Comparison of ENCODE assay signal across 17 cellular contexts in the genomic region with DNA sequence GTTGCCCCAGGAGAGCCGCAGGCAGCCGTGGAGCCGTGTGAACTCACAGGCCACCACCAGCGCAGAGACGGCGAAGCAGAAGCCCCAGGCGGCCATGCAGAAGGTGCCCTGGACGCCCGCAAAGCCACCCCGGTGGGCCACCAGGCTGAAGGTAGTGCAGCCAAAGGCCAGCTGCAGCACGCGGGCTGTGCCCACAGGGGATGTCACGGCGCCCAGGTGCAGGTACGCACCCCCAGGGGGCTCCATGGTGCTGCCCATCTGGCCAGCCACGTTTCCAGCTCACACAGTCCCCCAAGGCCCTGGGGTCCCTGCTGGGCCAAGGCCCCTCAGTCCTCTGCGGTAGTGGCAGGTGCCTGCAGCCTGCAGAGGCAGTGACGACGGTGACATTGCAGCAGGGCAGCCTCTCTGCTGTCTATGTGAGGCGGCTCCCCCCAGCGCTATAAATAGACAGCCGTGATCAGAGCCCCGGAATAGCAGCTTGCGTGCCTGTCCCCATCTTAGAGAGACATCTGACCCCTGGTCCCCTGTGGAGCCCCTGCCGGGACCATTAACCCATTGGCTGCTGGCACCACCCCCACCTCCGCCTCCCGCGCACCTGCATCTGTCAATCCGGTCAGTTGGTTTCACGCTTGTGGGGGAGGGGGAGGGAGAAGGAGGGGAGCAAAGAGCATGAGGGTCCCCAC. TPM values are rescaled to one million over a fixed set of nuclear protein-coding genes. Genes with fewer than 3 reads are reported as not detected.
A peak's percentile ranks its signal among the peaks of the same experiment; 100 is the strongest.
DNase-seq lines count a peak whose midpoint lies in the region; ATAC-seq and TF ChIP-seq lines count a peak whose summit lies in the region.
"Had no signal": no experiment of that assay in that cellular context is flagged by ENCODE, and none has a peak within 500 bp of the region (broad histone marks: within the 10 kb centered on the region; RNA-seq: fewer than 3 reads in every experiment).

No MANE protein-coding gene starts in this region.

- H3K9me2 ChIP-seq in SU-DHL-6 (replicated peaks; ENCODE audit: insufficient read depth, low read length), result no peaks in the 10 kb centered on the region

- no peak overlapping the region for H3K4me3 Mint-ChIP-seq in activated CD8-positive, alpha-beta memory T cell treated with anti-CD3 and anti-CD28 coated beads, Interleukin-2, amount 10 ng/mL, durations not matched to agents 7 days and 5 days
- H3K4me3 Mint-ChIP-seq: activated CD4-positive, alpha-beta T cell treated with anti-CD3 and anti-CD28 coated beads, Interleukin-2, amount 10 ng/mL, durations not matched to agents 7 days and 5 days; activated naive CD4-positive, alpha-beta T cell treated with anti-CD3 and anti-CD28 coated beads, Interleukin-2, amount 10 ng/mL, durations not matched to agents 7 days and 5 days had no signal

- no peak overlapping the region for H3K27ac Mint-ChIP-seq in activated CD8-positive, alpha-beta memory T cell treated with anti-CD3 and anti-CD28 coated beads, Interleukin-2, amount 10 ng/mL, durations not matched to agents 7 days and 5 days
- H3K27ac Mint-ChIP-seq: activated CD4-positive, alpha-beta T cell treated with anti-CD3 and anti-CD28 coated beads, Interleukin-2, amount 10 ng/mL, durations not matched to agents 7 days and 5 days; activated naive CD4-positive, alpha-beta T cell treated with anti-CD3 and anti-CD28 coated beads, Interleukin-2, amount 10 ng/mL, durations not matched to agents 7 days and 5 days had no signal

- peak overlapping the region; percentile 63 for H3K4me2 ChIP-seq in SU-DHL-6 (ENCODE audit: low read depth, low read length, poor library complexity, severe bottlenecking)

- H3K9ac ChIP-seq in SU-DHL-6 (ENCODE audit: low read length), result peak overlapping the region; percentile 73

- WGBS in right cardiac atrium, result 42% methylated on average over 30 of the region's 30 CpGs

- no peaks in the 10 kb centered on the region for H4K20me1 ChIP-seq in SU-DHL-6 (ENCODE audit: low read depth, low read length)

- H3F3A ChIP-seq in SU-DHL-6 (ENCODE audit: insufficient read depth), result peaks cover 50% of the 10 kb centered on the region

- no peaks in the 10 kb centered on the region for H3K36me3 ChIP-seq in SU-DHL-6 (ENCODE audit: low read length)
- H3K36me3 ChIP-seq in upper lobe of right lung, result no peaks in the 10 kb centered on the region

- peaks cover 25% of the 10 kb centered on the region for H3K79me2 ChIP-seq in SU-DHL-6 (ENCODE audit: insufficient read depth, low read length)

- H3K9me3 ChIP-seq in SU-DHL-6 (ENCODE audit: insufficient read depth, low read length) (no peaks in the 10 kb centered on the region), right cardiac atrium (ENCODE audit: control insufficient read depth, low read length) (no peaks in the 10 kb centered on the region), upper lobe of right lung (no peaks in the 10 kb centered on the region)

- peaks cover 5% of the 10 kb centered on the region for H3K4me1 Mint-ChIP-seq in activated CD8-positive, alpha-beta memory T cell treated with anti-CD3 and anti-CD28 coated beads, Interleukin-2, amount 10 ng/mL, durations not matched to agents 7 days and 5 days

- no peaks in the 10 kb centered on the region for H3K4me1 ChIP-seq in right cardiac atrium (ENCODE audit: control insufficient read depth, insufficient read depth, low read length)
- H3K4me1 ChIP-seq in upper lobe of right lung, result peaks cover 9% of the 10 kb centered on the region

- H3K36me3 Mint-ChIP-seq in activated CD8-positive, alpha-beta memory T cell treated with anti-CD3 and anti-CD28 coated beads, Interleukin-2, amount 10 ng/mL, durations not matched to agents 7 days and 5 days, result no peaks in the 10 kb centered on the region
- H3K36me3 Mint-ChIP-seq: activated naive CD4-positive, alpha-beta T cell treated with anti-CD3 and anti-CD28 coated beads, Interleukin-2, amount 10 ng/mL, durations not matched to agents 7 days and 5 days had no signal

- H2AFZ ChIP-seq in SU-DHL-6 (ENCODE audit: low read depth, low read length, severe bottlenecking), result no peak overlapping the region

- peak overlapping the region; percentile 98 for H3K27ac ChIP-seq in SU-DHL-6 (ENCODE audit: low read depth, low read length)
- H3K27ac ChIP-seq in right cardiac atrium (ENCODE audit: low read length), result no peak overlapping the region
- H3K27ac ChIP-seq in upper lobe of right lung, result no peak overlapping the region

- H3K27me3 ChIP-seq in SU-DHL-6 (ENCODE audit: low read length), result no peaks in the 10 kb centered on the region
- no peaks in the 10 kb centered on the region for H3K27me3 ChIP-seq in right cardiac atrium (ENCODE audit: control insufficient read depth, insufficient read depth)
- H3K27me3 ChIP-seq in upper lobe of right lung, result peaks cover 12% of the 10 kb centered on the region

- CTCF ChIA-PET in activated CD8-positive, alpha-beta memory T cell treated with anti-CD3 and anti-CD28 coated beads, Interleukin-2, amount 10 ng/mL, durations not matched to agents 7 days and 5 days (lab: Charles Lee), result interaction anchor here (0.9 kb wide), 1 partner anchor 14 kb away, joined by 4 read pairs; a partner anchor contains a TSS

- H3K27me3 Mint-ChIP-seq in activated CD8-positive, alpha-beta memory T cell treated with anti-CD3 and anti-CD28 coated beads, Interleukin-2, amount 10 ng/mL, durations not matched to agents 7 days and 5 days, result peaks cover 5% of the 10 kb centered on the region
- H3K27me3 Mint-ChIP-seq: activated CD4-positive, alpha-beta T cell treated with anti-CD3 and anti-CD28 coated beads, Interleukin-2, amount 10 ng/mL, durations not matched to agents 7 days and 5 days had no signal

- ATAC-seq in activated CD8-positive, alpha-beta memory T cell treated with anti-CD3 and anti-CD28 coated beads, Interleukin-2, amount 10 ng/mL, durations not matched to agents 7 days and 5 days, result no peak
- ATAC-seq in right cardiac atrium, result peak in 1 of 2 donors; percentile 16
- ATAC-seq in upper lobe of right lung, result no peak
- ATAC-seq in GM21619 (IDR thresholded peaks at IDR 0.05; ENCODE audit: unreplicated experiment), result no peak

- intact Hi-C loops in right cardiac atrium (cut with DNase I), result no loop called here
- intact Hi-C loops in upper lobe of right lung (cut with DNase I), result no loop called here

- TF ChIP-seq CTCF in SU-DHL-6 (IDR thresholded peaks at IDR 0.05; ENCODE audit: insufficient read depth, low read length, poor library complexity, severe bottlenecking) (no peak), upper lobe of right lung (IDR thresholded peaks at IDR 0.05) (no peak)

- H3K9me3 Mint-ChIP-seq in activated CD8-positive, alpha-beta memory T cell treated with anti-CD3 and anti-CD28 coated beads, Interleukin-2, amount 10 ng/mL, durations not matched to agents 7 days and 5 days (ENCODE audit: low read depth), result no peaks in the 10 kb centered on the region
- H3K9me3 Mint-ChIP-seq: activated CD4-positive, alpha-beta T cell treated with anti-CD3 and anti-CD28 coated beads, Interleukin-2, amount 10 ng/mL, durations not matched to agents 7 days and 5 days; activated naive CD4-positive, alpha-beta T cell treated with anti-CD3 and anti-CD28 coated beads, Interleukin-2, amount 10 ng/mL, durations not matched to agents 7 days and 5 days had no signal

- H3K4me3 ChIP-seq in SU-DHL-6 (ENCODE audit: insufficient read depth, low read length, poor library complexity, severe bottlenecking), result peak overlapping the region; percentile 54
- H3K4me3 ChIP-seq in right cardiac atrium (ENCODE audit: low read length), result peak overlapping the region; percentile 50
- H3K4me3 ChIP-seq in upper lobe of right lung, result no peak overlapping the region

- DNase-seq in activated CD8-positive, alpha-beta memory T cell treated with anti-CD3 and anti-CD28 coated beads, Interleukin-2, amount 50 U/mL, for 4 hours, result peak; percentile 15
- no peak for DNase-seq in activated CD8-positive, alpha-beta memory T cell treated with anti-CD3 and anti-CD28 coated beads, Interleukin-2, amount 10 ng/mL, durations not matched to agents 7 days and 5 days
- DNase-seq in right cardiac atrium, result peak in 2 of 3 donors; percentile 60 to 66
- DNase-seq in upper lobe of right lung, result peak; percentile 64
- no peak for DNase-seq in NCI-H187 treated with DMSO at 0.1 percent for 48 hours (lab: John Stamatoyannopoulos, UW)
- no peak for DNase-seq in stimulated activated CD4-positive, alpha-beta T cell treated with anti-CD3 and anti-CD28 coated beads, Interleukin-4, amount 100 ng/mL, for 1 hour
- DNase-seq: activated CD4-positive, alpha-beta T cell treated with anti-CD3 and anti-CD28 coated beads, Interleukin-2, amount 10 ng/mL, durations not matched to agents 7 days and 5 days; activated naive CD4-positive, alpha-beta T cell treated with anti-CD3 and anti-CD28 coated beads, Interleukin-2, amount 10 ng/mL, durations not matched to agents 7 days and 5 days; central memory CD4-positive, alpha-beta T cell; DMS153; NCI-H1105; stimulated activated naive CD4-positive, alpha-beta T cell; T-helper 1 cell had no signal

RNA-seq across cellular contexts. Expression of a gene that starts 4.5 kb away (rescaled TPM):
- 10 to 100 TPM; 27.7 to 61.7 TPM for total RNA-seq in activated CD8-positive, alpha-beta memory T cell treated with anti-CD3 and anti-CD28 coated beads, Interleukin-2, amount 10 ng/mL, durations not matched to agents 7 days and 5 days
- total RNA-seq in right cardiac atrium (1 to 10 TPM; 2.7 to 8.5 (median 6.7) TPM), upper lobe of right lung (19.0 TPM)
- 4.3 TPM for polyA plus RNA-seq in right cardiac atrium

RNA-seq across cellular contexts. Expression of a gene that starts 5.4 kb away (rescaled TPM):
- total RNA-seq in activated CD8-positive, alpha-beta memory T cell treated with anti-CD3 and anti-CD28 coated beads, Interleukin-2, amount 10 ng/mL, durations not matched to agents 7 days and 5 days, result not detected
- total RNA-seq in right cardiac atrium (1 to 10 TPM in 2 of 4 donors, under 1 TPM in 1, not detected in 1; 0.51 to 1.9 (median 1.4) TPM), upper lobe of right lung (not detected)
- 1.2 TPM for polyA plus RNA-seq in right cardiac atrium
- total RNA-seq: activated CD4-positive, alpha-beta T cell treated with anti-CD3 and anti-CD28 coated beads, Interleukin-2, amount 10 ng/mL, durations not matched to agents 7 days and 5 days; epithelial cell of proximal tubule; posterior vena cava had no signal

RNA-seq across cellular contexts. Expression of a gene that starts 14.1 kb away (rescaled TPM):
- total RNA-seq in activated CD8-positive, alpha-beta memory T cell treated with anti-CD3 and anti-CD28 coated beads, Interleukin-2, amount 10 ng/mL, durations not matched to agents 7 days and 5 days, result 10 to 100 TPM; 20.2 to 23.8 TPM
- total RNA-seq in right cardiac atrium (10 to 100 TPM; 16.6 to 28.9 (median 26.0) TPM), upper lobe of right lung (35.9 TPM)
- 18.4 TPM for polyA plus RNA-seq in right cardiac atrium

RNA-seq across cellular contexts. Expression of a gene that starts 19.4 kb away (rescaled TPM):
- under 1 TPM in 1 of 2 experiments, not detected in 1; 0.21 TPM for total RNA-seq in activated CD8-positive, alpha-beta memory T cell treated with anti-CD3 and anti-CD28 coated beads, Interleukin-2, amount 10 ng/mL, durations not matched to agents 7 days and 5 days
- total RNA-seq in right cardiac atrium (not detected), upper lobe of right lung (6.1 TPM)
- 0.05 TPM for polyA plus RNA-seq in right cardiac atrium
- total RNA-seq: epithelial cell of proximal tubule, posterior vena cava had no signal

RNA-seq across cellular contexts. Expression of a gene that starts 23.6 kb away (rescaled TPM):
- total RNA-seq in activated CD8-positive, alpha-beta memory T cell treated with anti-CD3 and anti-CD28 coated beads, Interleukin-2, amount 10 ng/mL, durations not matched to agents 7 days and 5 days, result 10 to 100 TPM; 55.1 to 61.0 TPM
- total RNA-seq in right cardiac atrium (10 to 100 TPM in 1 of 4 donors, 1 to 10 TPM in 3; 7.6 to 10.1 (median 8.9) TPM), upper lobe of right lung (27.5 TPM)
- polyA plus RNA-seq in right cardiac atrium, result 7.3 TPM

Comparison
In these comparisons a context has a peak if more than half of its experiments do, and no peak if none do; other contexts are left out.
1. DNase-seq: peak in activated CD8-positive, alpha-beta memory T cell treated with anti-CD3 and anti-CD28 coated beads, Interleukin-2, amount 50 U/mL, for 4 hours (single experiment), right cardiac atrium (2 of 3) and upper lobe of right lung (single experiment); none in activated CD8-positive, alpha-beta memory T cell treated with anti-CD3 and anti-CD28 coated beads, Interleukin-2, amount 10 ng/mL, durations not matched to agents 7 days and 5 days (single experiment), NCI-H187 treated with DMSO at 0.1 percent for 48 hours (single experiment) and stimulated activated CD4-positive, alpha-beta T cell treated with anti-CD3 and anti-CD28 coated beads, Interleukin-4, amount 100 ng/mL, for 1 hour (single experiment).